22 cellular contexts compared by ENCODE assay signal in genomic region chr4:118254368-118254767, GRCh38.
"Had no signal": no experiment of that assay in that cellular context is flagged by ENCODE, and none has a peak within 500 bp of the region (broad histone marks: within the 10 kb centered on the region; RNA-seq: fewer than 3 reads in every experiment).

No MANE protein-coding gene starts in this region.

- H3K27ac ChIP-seq: dorsolateral prefrontal cortex, gastrocnemius medialis, left lung, neural progenitor cell, parathyroid adenoma, right atrium auricular region, sigmoid colon, testis, tibial artery had no signal

- H3K9me3 ChIP-seq: gastrocnemius medialis, mucosa of descending colon, testis had no signal

- H3K4me3 ChIP-seq: dorsolateral prefrontal cortex, gastrocnemius medialis, left lung, mucosa of descending colon, neural progenitor cell, right atrium auricular region, sigmoid colon, testis, tibial artery had no signal

- ATAC-seq: gastrocnemius medialis; left cardiac atrium; left lung; mucosa of descending colon; stimulated activated memory B cell treated with anti-CD40 and anti-IgM and Interleukin-4, amounts not matched to agents 10 μg/mL and 1 μg/mL and 100 μg/mL, for 72 hours; stimulated activated naive CD8-positive, alpha-beta T cell treated with anti-CD3 and anti-CD28 coated beads, Interleukin-15, Interleukin-2, amounts not matched to agents 100 U/mL and 50 U/mL, for 24 hours had no signal

- FAIRE-seq: colon, islet of Langerhans had no signal

- H3K4me1 ChIP-seq: gastrocnemius medialis, left lung, neural progenitor cell, parathyroid adenoma, right atrium auricular region, sigmoid colon, testis, tibial artery had no signal

- DNase-seq: dorsolateral prefrontal cortex; effector CD4-positive, alpha-beta T cell; foreskin fibroblast; gastrocnemius medialis; head of caudate nucleus; left cardiac atrium; left lung; mesenchymal stem cell; mucosa of descending colon; naive B cell; sigmoid colon; stimulated activated CD4-positive, alpha-beta T cell treated with anti-CD3 and anti-CD28 coated beads, Interleukin-4, amount 100 ng/mL, for 4 hours; stimulated activated naive CD8-positive, alpha-beta T cell treated with anti-CD3 and anti-CD28 coated beads, Interleukin-15, Interleukin-2, amounts not matched to agents 100 U/mL and 50 U/mL, for 24 hours; substantia nigra; testis; tibial artery had no signal

- H3K4me2 ChIP-seq: neural progenitor cell had no signal
